In the genomic region with DNA sequence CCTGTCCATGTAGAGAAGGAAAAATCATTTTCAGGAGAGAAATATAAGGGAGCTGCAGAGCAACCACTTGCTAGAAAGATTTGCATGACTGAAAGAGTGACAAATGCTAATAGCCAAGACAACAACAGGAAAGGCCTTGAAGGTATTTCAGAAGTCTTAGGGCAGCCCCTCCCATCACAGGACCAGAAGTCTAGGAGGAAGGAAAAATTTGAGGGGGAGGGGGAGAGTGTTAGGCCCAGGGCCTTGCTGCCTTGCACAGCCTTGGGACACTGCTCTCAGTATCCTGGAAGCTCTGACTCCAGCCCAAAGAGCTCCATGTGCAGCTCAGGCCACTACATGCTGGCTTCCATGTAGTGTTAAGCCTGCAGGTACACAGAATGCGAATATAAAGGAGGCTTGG, we compare ENCODE assay signal across 21 cellular contexts.
"Had no signal": no experiment of that assay in that cellular context is flagged by ENCODE, and none has a peak within 500 bp of the region (broad histone marks: within the 10 kb centered on the region; RNA-seq: fewer than 3 reads in every experiment).

No MANE protein-coding gene starts in this region.

- H3K27ac ChIP-seq: heart left ventricle, right atrium auricular region, sigmoid colon, skin epidermis, testis, tibial nerve, upper lobe of right lung, vagina had no signal

- H3K27me3 ChIP-seq: heart left ventricle, right atrium auricular region, sigmoid colon, testis, tibial nerve, upper lobe of right lung, vagina had no signal

- ATAC-seq: heart left ventricle; left lobe of liver; natural killer cell; stimulated activated naive B cell treated with anti-CD40 and anti-IgM and Interleukin-4, amounts not matched to agents 10 μg/mL and 1 μg/mL and 100 μg/mL, for 72 hours; stimulated activated naive CD8-positive, alpha-beta T cell treated with anti-CD3 and anti-CD28 coated beads, Interleukin-15, amount 100 ng/mL, for 72 hours; upper lobe of right lung had no signal

- H3K36me3 ChIP-seq: heart left ventricle, right atrium auricular region, sigmoid colon, tibial nerve, upper lobe of right lung, vagina had no signal

- DNase-seq: erythroblast; foreskin melanocyte; heart left ventricle; hypothalamus; natural killer cell; posterior cingulate gyrus; sigmoid colon; stimulated activated CD4-positive, alpha-beta T cell treated with anti-CD3 and anti-CD28 coated beads, Interleukin-2, amount 100 ng/mL, for 24 hours; stimulated activated CD4-positive, alpha-beta T cell treated with anti-CD3 and anti-CD28 coated beads, Interleukin-4, amount 100 ng/mL, for 4 hours; stimulated activated naive B cell treated with anti-CD40 and anti-IgM and Interleukin-4, amounts not matched to agents 10 μg/mL and 1 μg/mL and 100 μg/mL, for 72 hours; stimulated activated naive CD8-positive, alpha-beta T cell treated with anti-CD3 and anti-CD28 coated beads, Interleukin-15, amount 100 ng/mL, for 72 hours; testis; upper lobe of right lung had no signal

- H3K4me3 ChIP-seq: heart left ventricle, right atrium auricular region, sigmoid colon, skin epidermis, testis, tibial nerve, upper lobe of right lung, vagina had no signal

- FAIRE-seq: colon, endothelial cell of umbilical vein, islet of Langerhans had no signal

- H3K4me1 ChIP-seq: heart left ventricle, right atrium auricular region, sigmoid colon, testis, tibial nerve, upper lobe of right lung had no signal

- H3K9me3 ChIP-seq: heart left ventricle, right atrium auricular region, sigmoid colon, testis, tibial nerve, upper lobe of right lung, vagina had no signal
